ENCODE assay signal across 9 cellular contexts in genomic region chr6:19303381-19303780, GRCh38.
DNase-seq lines count a peak whose midpoint lies in the region; ATAC-seq and TF ChIP-seq lines count a peak whose summit lies in the region.
"Had no signal": no experiment of that assay in that cellular context is flagged by ENCODE, and none has a peak within 500 bp of the region (broad histone marks: within the 10 kb centered on the region; RNA-seq: fewer than 3 reads in every experiment).

No MANE protein-coding gene starts in this region.

- TF ChIP-seq POLR2A in GM18505 (IDR thresholded peaks at IDR 0.05; ENCODE audit: borderline replicate concordance, extremely low read depth, insufficient read depth, insufficient read length), result no peak

- CTCF ChIA-PET in activated naive CD4-positive, alpha-beta T cell treated with anti-CD3 and anti-CD28 coated beads, Interleukin-2, amount 10 ng/mL, durations not matched to agents 7 days and 5 days (lab: Charles Lee), result no interaction called here

- H3K4me3 Mint-ChIP-seq in activated naive CD4-positive, alpha-beta T cell treated with anti-CD3 and anti-CD28 coated beads, Interleukin-2, amount 10 ng/mL, durations not matched to agents 7 days and 5 days, result no peak overlapping the region
- H3K4me3 Mint-ChIP-seq: T-cell had no signal

- H3K27me3 ChIP-seq in dorsolateral prefrontal cortex, result no peaks in the 10 kb centered on the region
- no peaks in the 10 kb centered on the region for H3K27me3 ChIP-seq in parathyroid adenoma (ENCODE audit: control insufficient read depth, insufficient read depth, low read length)

- no peak overlapping the region for H3K9ac ChIP-seq in parathyroid adenoma

- H3K9me3 ChIP-seq in parathyroid adenoma (ENCODE audit: control insufficient read depth, low read length), result no peaks in the 10 kb centered on the region

- H3K4me1 ChIP-seq in parathyroid adenoma, result peaks cover 2% of the 10 kb centered on the region

- peak overlapping the region; percentile 81 for H2AFZ ChIP-seq in parathyroid adenoma

- intact Hi-C loops in dorsolateral prefrontal cortex (cut with DNase I), result no loop called here

- peak overlapping the region in 32 of 59 donors; percentile 7 to 80 (median 52) for H3K27ac ChIP-seq in dorsolateral prefrontal cortex
- no peak overlapping the region for H3K27ac ChIP-seq in parathyroid adenoma

- ATAC-seq in GM21528 (IDR thresholded peaks at IDR 0.05; ENCODE audit: low FRiP score, unreplicated experiment), result no peak
- ATAC-seq in GM18505 (IDR thresholded peaks at IDR 0.05; ENCODE audit: unreplicated experiment), result no peak
- no peak for ATAC-seq in GM19455 (IDR thresholded peaks at IDR 0.05; ENCODE audit: unreplicated experiment)
- ATAC-seq: T-cell had no signal

- H3K4me3 ChIP-seq in dorsolateral prefrontal cortex (no peak overlapping the region), parathyroid adenoma (ENCODE audit: low read depth, low read length) (no peak overlapping the region)

- peaks cover 5% of the 10 kb centered on the region for H3K9me3 Mint-ChIP-seq in activated naive CD4-positive, alpha-beta T cell treated with anti-CD3 and anti-CD28 coated beads, Interleukin-2, amount 10 ng/mL, durations not matched to agents 7 days and 5 days

- no peaks in the 10 kb centered on the region for H3K36me3 Mint-ChIP-seq in activated naive CD4-positive, alpha-beta T cell treated with anti-CD3 and anti-CD28 coated beads, Interleukin-2, amount 10 ng/mL, durations not matched to agents 7 days and 5 days
- H3K36me3 Mint-ChIP-seq: T-cell had no signal

- H3K27me3 Mint-ChIP-seq in activated naive CD4-positive, alpha-beta T cell treated with anti-CD3 and anti-CD28 coated beads, Interleukin-2, amount 10 ng/mL, durations not matched to agents 7 days and 5 days, result no peaks in the 10 kb centered on the region
- H3K27me3 Mint-ChIP-seq: T-cell had no signal

- no peak for TF ChIP-seq CTCF in dorsolateral prefrontal cortex (IDR thresholded peaks at IDR 0.05 in 54 of 56, conservative IDR thresholded peaks at IDR 0.05 in 2 of 56; ENCODE audit: low read depth in 1 of 56, partially characterized antibody in 56 of 56)
- no peak for TF ChIP-seq CTCF in parathyroid adenoma (IDR thresholded peaks at IDR 0.05)

- H3K79me2 ChIP-seq in parathyroid adenoma, result no peaks in the 10 kb centered on the region

- H3K36me3 ChIP-seq in parathyroid adenoma (ENCODE audit: control insufficient read depth, insufficient read depth, low read length), result no peaks in the 10 kb centered on the region

- no peak overlapping the region for H3K4me2 ChIP-seq in parathyroid adenoma (ENCODE audit: low read length)

- H3K27ac Mint-ChIP-seq in activated naive CD4-positive, alpha-beta T cell treated with anti-CD3 and anti-CD28 coated beads, Interleukin-2, amount 10 ng/mL, durations not matched to agents 7 days and 5 days, result no peak overlapping the region
- H3K27ac Mint-ChIP-seq: T-cell had no signal

- H3K4me1 Mint-ChIP-seq in activated naive CD4-positive, alpha-beta T cell treated with anti-CD3 and anti-CD28 coated beads, Interleukin-2, amount 10 ng/mL, durations not matched to agents 7 days and 5 days, result no peaks in the 10 kb centered on the region
- H3K4me1 Mint-ChIP-seq: T-cell had no signal

- peak; percentile 85 for DNase-seq in DMS153 treated with DMSO at 0.1 percent for 48 hours (lab: John Stamatoyannopoulos, UW; ENCODE audit: unreplicated experiment)
- DNase-seq in NCI-H2196 (lab: John Stamatoyannopoulos, UW; ENCODE audit: unreplicated experiment), result peak; percentile 88
- DNase-seq in dorsolateral prefrontal cortex, result peak in 1 of 10 donors; percentile 22
- no peak for DNase-seq in activated naive CD4-positive, alpha-beta T cell treated with anti-CD3 and anti-CD28 coated beads, Interleukin-2, amount 10 ng/mL, durations not matched to agents 7 days and 5 days
- DNase-seq: T-cell had no signal
